ENCODE assay signal across 8 cellular contexts in genomic region chr7:127708788-127709187, GRCh38. TPM values are rescaled to one million over a fixed set of nuclear protein-coding genes. Genes with fewer than 3 reads are reported as not detected.
DNase-seq lines count a peak whose midpoint lies in the region; ATAC-seq and TF ChIP-seq lines count a peak whose summit lies in the region.

No MANE protein-coding gene starts in this region.

- ATAC-seq in GM19043 (IDR thresholded peaks at IDR 0.05; ENCODE audit: low read depth, unreplicated experiment) (peak; percentile 82), SK-N-SH treated with all-trans-retinoic acid at 6 μM for 48 hours (peak; percentile 86)
- ATAC-seq in activated naive CD4-positive, alpha-beta T cell treated with anti-CD3 and anti-CD28 coated beads, Interleukin-2, amount 50 U/mL, for 72 hours = peak; percentile 61 to 69

- DNase-seq in AG09319 (ENCODE audit: extremely low read depth, low read depth) (peak; percentile 77), MV-4-11 (lab: John Stamatoyannopoulos, UW) (peak; percentile 70), head of caudate nucleus (peak in 41 of 42 donors; percentile 42 to 95 (median 83)), putamen (ENCODE audit: low spot score) (peak; percentile 83), posterior vena cava (ENCODE audit: low spot score) (no peak)
- DNase-seq in activated naive CD4-positive, alpha-beta T cell treated with anti-CD3 and anti-CD28 coated beads, Interleukin-2, amount 50 U/mL, for 72 hours (ENCODE audit: low spot score in 2 of 2) = peak in 1 of 2 donors; percentile 75

- intact Hi-C loops in head of caudate nucleus (cut with DNase I) = loop anchor here (2.0 kb wide), 1 partner anchor 500 kb away; no protein-coding TSS in a partner anchor
- intact Hi-C loops in posterior vena cava (cut with DNase I) = loop anchor here (5.0 kb wide), 2 partner anchors 499 to 504 kb away; no protein-coding TSS in a partner anchor

- peaks cover 38 to 45% of the 10 kb centered on the region in 2 donors for H3K36me3 Mint-ChIP-seq in activated naive CD4-positive, alpha-beta T cell treated with anti-CD3 and anti-CD28 coated beads, Interleukin-2, amount 50 U/mL, for 72 hours

- H3K9me3 Mint-ChIP-seq in activated naive CD4-positive, alpha-beta T cell treated with anti-CD3 and anti-CD28 coated beads, Interleukin-2, amount 50 U/mL, for 72 hours = peaks cover 0 to 5% of the 10 kb centered on the region in 2 donors

- H3K27ac Mint-ChIP-seq in activated naive CD4-positive, alpha-beta T cell treated with anti-CD3 and anti-CD28 coated beads, Interleukin-2, amount 50 U/mL, for 72 hours = no peak overlapping the region

- TF ChIP-seq CTCF in AG09319 (IDR thresholded peaks at IDR 0.05; ENCODE audit: low read depth, low read length) = peak; percentile 61

TF ChIP-seq in SK-N-SH treated with all-trans-retinoic acid at 6 μM for 48 hours, 23 proteins besides CTCF, POLR2A, EP300 and RAD21:
- TF ChIP-seq TOX (CRISPR knock-in tag; IDR thresholded peaks at IDR 0.05; ENCODE audit: borderline replicate concordance) (no peak), ZFP30 (CRISPR knock-in tag; IDR thresholded peaks at IDR 0.05) (no peak), TSHZ2 (CRISPR knock-in tag; IDR thresholded peaks at IDR 0.05) (no peak), BACH2 (CRISPR knock-in tag; IDR thresholded peaks at IDR 0.05; ENCODE audit: borderline replicate concordance) (no peak), RARB (CRISPR knock-in tag; IDR thresholded peaks at IDR 0.05) (no peak), PPARA (CRISPR knock-in tag; IDR thresholded peaks at IDR 0.05; ENCODE audit: borderline replicate concordance) (no peak), TCF4 (CRISPR knock-in tag; IDR thresholded peaks at IDR 0.05; ENCODE audit: borderline replicate concordance) (no peak), ZFP3 (CRISPR knock-in tag; IDR thresholded peaks at IDR 0.05) (no peak), SNAI2 (CRISPR knock-in tag; IDR thresholded peaks at IDR 0.05) (no peak), POU6F1 (CRISPR knock-in tag; IDR thresholded peaks at IDR 0.05; ENCODE audit: borderline replicate concordance, low read depth) (no peak), ZNF8 (CRISPR knock-in tag; IDR thresholded peaks at IDR 0.05) (no peak), PATZ1 (CRISPR knock-in tag; IDR thresholded peaks at IDR 0.05; ENCODE audit: borderline replicate concordance) (no peak), CSDC2 (CRISPR knock-in tag; IDR thresholded peaks at IDR 0.05) (no peak), ZNF565 (CRISPR knock-in tag; conservative IDR thresholded peaks at IDR 0.05; ENCODE audit: low read depth) (no peak)

RNA-seq across cellular contexts. Expression of gene SND1, which starts 56.8 kb away (rescaled TPM):
- total RNA-seq in activated naive CD4-positive, alpha-beta T cell treated with anti-CD3 and anti-CD28 coated beads, Interleukin-2, amount 50 U/mL, for 72 hours = 100 to 1,000 TPM; 175 to 246 TPM
- total RNA-seq in posterior vena cava = 100 to 1,000 TPM; 131 to 135 TPM
